ENCODE assay signal across 8 cellular contexts in the genomic region with DNA sequence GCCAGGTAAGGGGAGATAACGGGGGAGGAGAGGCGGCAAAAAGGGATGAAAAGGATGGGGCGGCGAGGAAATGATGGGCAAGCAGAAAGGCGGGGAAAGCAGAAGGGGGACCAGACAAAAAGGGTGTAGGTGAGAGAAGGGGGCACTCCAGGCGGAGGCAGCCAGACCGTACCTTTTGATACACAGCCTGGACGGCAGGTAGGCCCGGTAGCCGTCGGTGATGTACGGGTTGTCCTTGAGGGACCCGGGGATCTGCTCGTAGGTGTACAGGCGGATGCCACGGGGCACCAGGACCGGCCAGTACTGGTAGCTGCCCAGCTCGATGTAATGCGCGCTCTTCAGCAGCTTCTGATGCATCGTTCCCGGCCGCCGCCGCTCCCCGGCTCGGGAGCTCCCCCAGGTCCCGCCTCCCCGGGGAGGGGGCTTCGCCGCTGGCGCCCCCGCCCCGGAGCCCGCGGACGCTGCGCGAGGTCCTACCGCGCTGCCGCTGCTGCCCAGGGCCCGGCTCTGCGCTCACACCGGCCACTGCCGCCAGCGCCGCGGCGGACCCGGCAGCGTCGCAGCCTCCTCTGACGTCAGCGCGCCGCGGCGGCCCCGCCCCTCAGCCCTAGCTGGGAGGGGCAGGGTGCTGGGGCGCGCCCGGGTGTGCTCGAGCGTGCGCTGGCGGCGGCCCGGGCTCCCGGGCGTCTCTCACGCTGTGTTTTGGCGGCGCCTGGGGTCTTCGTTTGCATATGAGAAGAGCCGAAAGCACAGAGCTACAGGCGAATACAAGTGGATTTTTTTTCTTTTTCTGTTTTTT. TPM values are rescaled to one million over a fixed set of nuclear protein-coding genes. Genes with fewer than 3 reads are reported as not detected.
DNase-seq lines count a peak whose midpoint lies in the region; ATAC-seq and TF ChIP-seq lines count a peak whose summit lies in the region.

A gene with protein sequence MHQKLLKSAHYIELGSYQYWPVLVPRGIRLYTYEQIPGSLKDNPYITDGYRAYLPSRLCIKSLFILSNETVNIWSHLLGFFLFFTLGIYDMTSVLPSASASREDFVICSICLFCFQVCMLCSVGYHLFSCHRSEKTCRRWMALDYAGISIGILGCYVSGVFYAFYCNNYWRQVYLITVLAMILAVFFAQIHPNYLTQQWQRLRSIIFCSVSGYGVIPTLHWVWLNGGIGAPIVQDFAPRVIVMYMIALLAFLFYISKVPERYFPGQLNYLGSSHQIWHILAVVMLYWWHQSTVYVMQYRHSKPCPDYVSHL (minus strand): TSS at position 571 of the 799 bp plus-strand sequence. CDS start 214 bp downstream, at position 357.

- no peaks in the 10 kb centered on the region for H3K9me3 Mint-ChIP-seq in neural crest cell

- H3K36me3 Mint-ChIP-seq in neural crest cell (ENCODE audit: low read depth) = peaks cover 2% of the 10 kb centered on the region

- H3K4me3 Mint-ChIP-seq in neural crest cell = peak within 1 kb of the TSS; percentile 95

- H3K36me3 ChIP-seq in RWPE2 (ENCODE audit: low read depth) (peaks cover 6% of the 10 kb centered on the region; the same call in 1 of the 2 replicates), stomach smooth muscle (ENCODE audit: control insufficient read depth in 2 of 2, insufficient read depth in 2 of 2, low read length in 2 of 2) (no peaks in the 10 kb centered on the region)

- TF ChIP-seq CTCF in RWPE2 (IDR thresholded peaks at IDR 0.05; ENCODE audit: poor library complexity, severe bottlenecking) (no peak), fibroblast of villous mesenchyme (IDR thresholded peaks at IDR 0.05; ENCODE audit: insufficient read depth, low read depth, low read length) (no peak), neural crest cell (conservative IDR thresholded peaks at IDR 0.05) (no peak)

- H3K4me1 ChIP-seq in RWPE2 (ENCODE audit: insufficient read depth, poor library complexity, severe bottlenecking) = peaks cover 8% of the 10 kb centered on the region
- peaks cover 5% of the 10 kb centered on the region for H3K4me1 ChIP-seq in stomach smooth muscle (ENCODE audit: control insufficient read depth, insufficient read depth, low read length)

- H3K27me3 ChIP-seq in RWPE2 (ENCODE audit: insufficient read depth, poor library complexity, severe bottlenecking) (no peaks in the 10 kb centered on the region), stomach smooth muscle (ENCODE audit: control insufficient read depth in 1 of 2, insufficient read depth in 2 of 2, low read length in 2 of 2) (no peaks in the 10 kb centered on the region)

- peak within 1 kb of the TSS; percentile 83 to 85 for H3K9ac ChIP-seq in stomach smooth muscle (ENCODE audit: low read length in 2 of 2)

- H3K4me3 ChIP-seq in RWPE2 (ENCODE audit: severe bottlenecking) (peak within 1 kb of the TSS; percentile 85), fibroblast of villous mesenchyme (ENCODE audit: low read depth, low read length) (peak within 1 kb of the TSS; percentile 89), stomach smooth muscle (ENCODE audit: low read length in 2 of 2) (peak within 1 kb of the TSS; percentile 89 to 93)

- no peaks in the 10 kb centered on the region for H3K9me3 ChIP-seq in RWPE2 (ENCODE audit: severe bottlenecking)
- H3K9me3 ChIP-seq in stomach smooth muscle (ENCODE audit: control insufficient read depth in 2 of 2, low read length in 2 of 2) = no peaks in the 10 kb centered on the region

- H3K4me1 Mint-ChIP-seq in neural crest cell = peaks cover 25% of the 10 kb centered on the region

- DNase-seq in ELR (ENCODE audit: low read depth) = peak; percentile 82
- peak; percentile 61 for DNase-seq in GOT3 (lab: John Stamatoyannopoulos, UW)
- DNase-seq in LHCN-M2 (ENCODE audit: low read depth) = peak; percentile 78
- peak; percentile 77 for DNase-seq in RWPE2 (ENCODE audit: low spot score)
- peak; percentile 74 for DNase-seq in activated effector memory CD4-positive, alpha-beta T cell treated with Interleukin-2 at 50 U/mL for 16 hours
- DNase-seq in fibroblast of villous mesenchyme (ENCODE audit: low read depth) = peak; percentile 80
- peak; percentile 75 for DNase-seq in neural crest cell (ENCODE audit: low read depth, low spot score)

- H3K27ac ChIP-seq in RWPE2 (ENCODE audit: poor library complexity, severe bottlenecking) (no peak within 1 kb of the TSS), stomach smooth muscle (ENCODE audit: low read length) (peak within 1 kb of the TSS; percentile 38)

- H3K27ac Mint-ChIP-seq in neural crest cell (ENCODE audit: unreplicated experiment) = peak within 1 kb of the TSS; percentile 86

- peak; percentile 93 for ATAC-seq in RWPE2 (ENCODE audit: low read depth)

- peaks cover 26% of the 10 kb centered on the region for H3K27me3 Mint-ChIP-seq in neural crest cell (ENCODE audit: low read depth)

RNA-seq across cellular contexts. Expression of the gene that starts here (rescaled TPM):
- total RNA-seq in LHCN-M2 (2014; rRNA removed) = 25.6 and 25.8 TPM in 2 replicates
- polyA plus RNA-seq in LHCN-M2 (2012) = 6.0 TPM
- 19.6 and 29.8 TPM in 2 replicates for total RNA-seq in fibroblast of villous mesenchyme
- 28.1 and 28.8 TPM in 2 replicates for total RNA-seq in neural crest cell
